16 cellular contexts compared by ENCODE assay signal in the genomic region with DNA sequence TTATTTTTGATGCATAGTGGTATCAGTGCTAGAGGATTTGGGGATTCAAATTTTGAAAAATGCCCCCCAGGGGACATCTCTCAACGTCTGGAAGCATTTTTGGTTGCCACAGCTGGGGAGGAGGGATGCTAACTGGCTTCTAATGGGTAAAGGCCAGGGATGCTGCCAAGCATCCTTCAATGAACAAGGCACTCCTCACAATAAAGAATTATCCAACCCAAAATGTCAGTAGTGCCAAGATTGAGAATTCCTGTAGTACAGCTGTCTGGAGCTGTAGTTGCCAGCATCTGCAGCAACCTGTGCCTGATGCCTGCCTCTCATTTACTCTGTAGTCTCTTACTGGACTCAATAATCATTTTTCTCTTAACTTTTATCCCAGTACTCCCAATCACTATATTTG. TPM values are rescaled to one million over a fixed set of nuclear protein-coding genes. Genes with fewer than 3 reads are reported as not detected.
DNase-seq lines count a peak whose midpoint lies in the region; TF ChIP-seq lines count a peak whose summit lies in the region.
"Had no signal": no experiment of that assay in that cellular context is flagged by ENCODE, and none has a peak within 500 bp of the region (broad histone marks: within the 10 kb centered on the region; RNA-seq: fewer than 3 reads in every experiment).

No MANE protein-coding gene starts in this region.

- WGBS in sigmoid colon, 2 donors, result 48 to 75% methylated on average over 1 of the region's 1 CpG

- no peak for TF ChIP-seq POLR2A in sigmoid colon (IDR thresholded peaks at IDR 0.05)

- peaks cover 96% of the 10 kb centered on the region for H3K79me2 ChIP-seq in Karpas-422 (ENCODE audit: low read length)

- no peak for TF ChIP-seq CTCF in sigmoid colon (IDR thresholded peaks at IDR 0.05)

- H3K9ac ChIP-seq in Karpas-422 (ENCODE audit: low read length), result no peak overlapping the region

- TF ChIP-seq EP300 in sigmoid colon (IDR thresholded peaks at IDR 0.05), result no peak

- H3K4me3 ChIP-seq in sigmoid colon (no peak overlapping the region), Karpas-422 (ENCODE audit: low read length) (no peak overlapping the region)
- H3K4me3 ChIP-seq: A549, HAP-1 had no signal

- DNase-seq in hippocampal formation (lab: John Stamatoyannopoulos, UW) (peak; percentile 16 to 66), middle frontal gyrus (ENCODE audit: extremely low spot score, low spot score) (peak; percentile 46), superior temporal gyrus (ENCODE audit: extremely low spot score) (peak; percentile 88), T-helper 9 cell (no peak), sigmoid colon (no peak), Karpas-422 (no peak)
- no peak for DNase-seq in central memory CD4-positive, alpha-beta T cell
- DNase-seq: Caco-2; CD8-positive, alpha-beta T cell; DMS53; GF-D8; GOT3; HFFc6 had no signal

- no peaks in the 10 kb centered on the region for H3K36me3 ChIP-seq in sigmoid colon
- H3K36me3 ChIP-seq in Karpas-422 (ENCODE audit: insufficient read depth, low read length), result peaks cover 40% of the 10 kb centered on the region

- H3K9me2 ChIP-seq in Karpas-422 (replicated peaks; ENCODE audit: insufficient read depth, low read length), result no peaks in the 10 kb centered on the region

- intact Hi-C loops in sigmoid colon (cut with DNase I), result no loop called here

- H3K4me2 ChIP-seq in Karpas-422 (ENCODE audit: low read depth, low read length, poor library complexity, severe bottlenecking), result no peak overlapping the region
- H3K4me2 ChIP-seq: A549 had no signal

- H3K27me3 ChIP-seq in sigmoid colon (no peaks in the 10 kb centered on the region), Karpas-422 (ENCODE audit: low read length) (no peaks in the 10 kb centered on the region)

- no peaks in the 10 kb centered on the region for H4K20me1 ChIP-seq in Karpas-422 (ENCODE audit: insufficient read depth, low read depth, low read length)

- H2AFZ ChIP-seq in Karpas-422 (ENCODE audit: low read length), result no peak overlapping the region

- H3K9me3 ChIP-seq in sigmoid colon, result no peaks in the 10 kb centered on the region
- peaks cover 9% of the 10 kb centered on the region for H3K9me3 ChIP-seq in Karpas-422 (ENCODE audit: low read length)
- H3K9me3 ChIP-seq: Caco-2, HAP-1 had no signal

- H3K27ac ChIP-seq in cingulate gyrus (ENCODE audit: low read depth, low read length) (peak overlapping the region; percentile 65), sigmoid colon (no peak overlapping the region), Karpas-422 (ENCODE audit: low read length) (no peak overlapping the region)
- H3K27ac ChIP-seq: A549 had no signal

- H3K4me1 ChIP-seq in sigmoid colon (peaks cover 0 to 31% (median 21%) of the 10 kb centered on the region in 4 donors), Karpas-422 (ENCODE audit: low read length) (no peaks in the 10 kb centered on the region)
- H3K4me1 ChIP-seq: HAP-1 had no signal

RNA-seq across cellular contexts. Expression of a gene that starts 53.5 kb away (rescaled TPM):
- total RNA-seq in sigmoid colon, result 100 to 1,000 TPM; 256 to 330 (median 275) TPM
- polyA plus RNA-seq in sigmoid colon, result 100 to 1,000 TPM; 112 to 134 (median 132) TPM
- 125 and 263 TPM in 2 replicates for total RNA-seq in Karpas-422 (2014; rRNA removed; shearing (Covaris generic); ENCODE audit: low replicate concordance)

Comparison
In these comparisons a context has a peak if more than half of its experiments do, and no peak if none do; other contexts are left out.
1. DNase-seq: peak in hippocampal formation (2 of 2), middle frontal gyrus (single experiment) and superior temporal gyrus (single experiment); none in T-helper 9 cell (single experiment), sigmoid colon (single experiment), Karpas-422 (single experiment) and central memory CD4-positive, alpha-beta T cell (single experiment).